In genomic region chr9:6930827-6931226, GRCh38 we compare ENCODE assay signal across 19 cellular contexts.
DNase-seq lines count a peak whose midpoint lies in the region; FAIRE-seq and TF ChIP-seq lines count a peak whose summit lies in the region.
"Had no signal": no experiment of that assay in that cellular context is flagged by ENCODE, and none has a peak within 500 bp of the region (broad histone marks: within the 10 kb centered on the region; RNA-seq: fewer than 3 reads in every experiment).

No MANE protein-coding gene starts in this region.

- TF ChIP-seq POLR2A in H54 (IDR thresholded peaks at IDR 0.05; ENCODE audit: low read depth, low read length): no peak
- TF ChIP-seq POLR2A in sigmoid colon (IDR thresholded peaks at IDR 0.05): no peak

- TF ChIP-seq CTCF in fibroblast of pulmonary artery (IDR thresholded peaks at IDR 0.05; ENCODE audit: low read length, missing control alignments) (no peak), tibial artery (IDR thresholded peaks at IDR 0.05) (no peak), sigmoid colon (IDR thresholded peaks at IDR 0.05) (no peak)

- no peak overlapping the region for H3K4me3 ChIP-seq in adipocyte (ENCODE audit: low read length)
- H3K4me3 ChIP-seq in fibroblast of pulmonary artery (replicated peaks; ENCODE audit: low read depth, low read length): no peak overlapping the region
- no peak overlapping the region for H3K4me3 ChIP-seq in skeletal muscle satellite cell (ENCODE audit: low read length)
- no peak overlapping the region for H3K4me3 ChIP-seq in tibial artery
- no peak overlapping the region for H3K4me3 ChIP-seq in sigmoid colon
- H3K4me3 ChIP-seq: adrenal gland, prostate gland had no signal

- TF ChIP-seq EP300 in sigmoid colon (IDR thresholded peaks at IDR 0.05): no peak

- no peaks in the 10 kb centered on the region for H3K9me3 ChIP-seq in adipocyte (ENCODE audit: control insufficient read depth, low read length)
- no peaks in the 10 kb centered on the region for H3K9me3 ChIP-seq in skeletal muscle satellite cell (replicated peaks; ENCODE audit: low read length)
- H3K9me3 ChIP-seq in tibial artery: no peaks in the 10 kb centered on the region
- H3K9me3 ChIP-seq in sigmoid colon: no peaks in the 10 kb centered on the region
- H3K9me3 ChIP-seq: adrenal gland, prostate gland had no signal

- H3K36me3 ChIP-seq in adipocyte (ENCODE audit: control insufficient read depth, insufficient read depth, low read length, severe bottlenecking) (no peaks in the 10 kb centered on the region), skeletal muscle satellite cell (ENCODE audit: insufficient read depth, low read length) (no peaks in the 10 kb centered on the region), tibial artery (no peaks in the 10 kb centered on the region), sigmoid colon (no peaks in the 10 kb centered on the region)
- H3K36me3 ChIP-seq: adrenal gland, prostate gland had no signal

- H3K4me1 ChIP-seq in adipocyte (ENCODE audit: control insufficient read depth, insufficient read depth, low read length) (peaks cover 27% of the 10 kb centered on the region), skeletal muscle satellite cell (ENCODE audit: control insufficient read depth, insufficient read depth, low read length) (peaks cover 17% of the 10 kb centered on the region), tibial artery (peaks cover 0 to 13% (median 0%) of the 10 kb centered on the region in 4 donors), sigmoid colon (peaks cover 0 to 23% (median 9%) of the 10 kb centered on the region in 4 donors)
- H3K4me1 ChIP-seq: prostate gland had no signal

- intact Hi-C loops in head of caudate nucleus (cut with DNase I): no loop called here
- intact Hi-C loops in tibial artery (cut with DNase I; ENCODE audit: low total_unique reads): no loop called here
- intact Hi-C loops in sigmoid colon (cut with DNase I): no loop called here

- H3K27ac ChIP-seq in tibial artery: no peak overlapping the region
- H3K27ac ChIP-seq in sigmoid colon: no peak overlapping the region
- H3K27ac ChIP-seq: prostate gland had no signal

- H3K27me3 ChIP-seq in adipocyte (replicated peaks; ENCODE audit: control insufficient read depth, insufficient read depth, low read length): no peaks in the 10 kb centered on the region
- H3K27me3 ChIP-seq in skeletal muscle satellite cell (ENCODE audit: control insufficient read depth, insufficient read depth, low read length): no peaks in the 10 kb centered on the region
- no peaks in the 10 kb centered on the region for H3K27me3 ChIP-seq in tibial artery
- H3K27me3 ChIP-seq in sigmoid colon: no peaks in the 10 kb centered on the region
- H3K27me3 ChIP-seq: adrenal gland had no signal

- H3K9ac ChIP-seq in adipocyte (ENCODE audit: low read length): no peak overlapping the region
- no peak overlapping the region for H3K9ac ChIP-seq in skeletal muscle satellite cell (ENCODE audit: low read depth, low read length)

- no peak for DNase-seq in H54 (ENCODE audit: insufficient read length, low spot score)
- DNase-seq in adipocyte (ENCODE audit: low read depth): peak; percentile 70
- peak; percentile 59 for DNase-seq in fibroblast of pulmonary artery (ENCODE audit: low read depth)
- DNase-seq in head of caudate nucleus: no peak
- DNase-seq in tibial artery: no peak
- DNase-seq in sigmoid colon: no peak
- DNase-seq: activated CD4-positive, alpha-beta T cell treated with anti-CD3 and anti-CD28 coated beads for 1 hour; adrenal gland; CD4-positive, alpha-beta memory T cell; DND-41; NCI-H1105 treated with DMSO at 0.1 percent for 48 hours; NCI-H2107; NCI-H748 treated with DMSO at 0.1 percent for 48 hours; OCI-M1; stimulated activated naive CD4-positive, alpha-beta T cell treated with Interleukin-2 at 50 U/mL for 16 hours; T-helper 9 cell had no signal

- peak overlapping the region; percentile 69 for H3K4me2 ChIP-seq in skeletal muscle satellite cell (ENCODE audit: low read length)

- peak; percentile 71 for FAIRE-seq in H54 (lab: Jason Lieb, UNC)
- FAIRE-seq: islet of Langerhans had no signal

Comparison
In these comparisons a context has a peak if more than half of its experiments do, and no peak if none do; other contexts are left out.
1. DNase-seq: peak in adipocyte (single experiment) and fibroblast of pulmonary artery (single experiment); none in H54 (single experiment), head of caudate nucleus (0 of 42), tibial artery (0 of 2) and sigmoid colon (single experiment).